In the genomic region with DNA sequence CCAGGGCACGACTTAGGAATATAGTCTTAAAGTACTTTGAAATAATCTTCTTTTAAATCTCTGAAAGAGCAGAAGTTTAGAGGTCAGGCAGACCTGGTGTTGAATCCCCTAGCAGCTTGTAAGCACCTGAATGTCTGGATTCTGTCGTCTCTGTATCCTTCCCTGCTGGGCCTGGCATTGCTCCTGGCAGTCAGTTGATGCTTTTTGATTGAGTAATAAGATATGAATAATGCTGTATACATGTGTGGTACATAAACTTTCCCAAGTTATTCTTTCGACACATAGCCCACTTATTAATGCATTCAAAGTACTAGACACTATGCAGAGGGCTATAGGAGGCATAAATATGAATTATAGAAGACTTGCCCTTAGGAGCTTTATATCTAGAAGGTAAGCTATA, we compare ENCODE assay signal across 1 cellular context.
TF ChIP-seq lines count a peak whose summit lies in the region.

No MANE protein-coding gene starts in this region.

TF ChIP-seq in GM23338, 12 proteins besides CTCF, POLR2A, EP300 and RAD21:
- TF ChIP-seq, protein P1, sequence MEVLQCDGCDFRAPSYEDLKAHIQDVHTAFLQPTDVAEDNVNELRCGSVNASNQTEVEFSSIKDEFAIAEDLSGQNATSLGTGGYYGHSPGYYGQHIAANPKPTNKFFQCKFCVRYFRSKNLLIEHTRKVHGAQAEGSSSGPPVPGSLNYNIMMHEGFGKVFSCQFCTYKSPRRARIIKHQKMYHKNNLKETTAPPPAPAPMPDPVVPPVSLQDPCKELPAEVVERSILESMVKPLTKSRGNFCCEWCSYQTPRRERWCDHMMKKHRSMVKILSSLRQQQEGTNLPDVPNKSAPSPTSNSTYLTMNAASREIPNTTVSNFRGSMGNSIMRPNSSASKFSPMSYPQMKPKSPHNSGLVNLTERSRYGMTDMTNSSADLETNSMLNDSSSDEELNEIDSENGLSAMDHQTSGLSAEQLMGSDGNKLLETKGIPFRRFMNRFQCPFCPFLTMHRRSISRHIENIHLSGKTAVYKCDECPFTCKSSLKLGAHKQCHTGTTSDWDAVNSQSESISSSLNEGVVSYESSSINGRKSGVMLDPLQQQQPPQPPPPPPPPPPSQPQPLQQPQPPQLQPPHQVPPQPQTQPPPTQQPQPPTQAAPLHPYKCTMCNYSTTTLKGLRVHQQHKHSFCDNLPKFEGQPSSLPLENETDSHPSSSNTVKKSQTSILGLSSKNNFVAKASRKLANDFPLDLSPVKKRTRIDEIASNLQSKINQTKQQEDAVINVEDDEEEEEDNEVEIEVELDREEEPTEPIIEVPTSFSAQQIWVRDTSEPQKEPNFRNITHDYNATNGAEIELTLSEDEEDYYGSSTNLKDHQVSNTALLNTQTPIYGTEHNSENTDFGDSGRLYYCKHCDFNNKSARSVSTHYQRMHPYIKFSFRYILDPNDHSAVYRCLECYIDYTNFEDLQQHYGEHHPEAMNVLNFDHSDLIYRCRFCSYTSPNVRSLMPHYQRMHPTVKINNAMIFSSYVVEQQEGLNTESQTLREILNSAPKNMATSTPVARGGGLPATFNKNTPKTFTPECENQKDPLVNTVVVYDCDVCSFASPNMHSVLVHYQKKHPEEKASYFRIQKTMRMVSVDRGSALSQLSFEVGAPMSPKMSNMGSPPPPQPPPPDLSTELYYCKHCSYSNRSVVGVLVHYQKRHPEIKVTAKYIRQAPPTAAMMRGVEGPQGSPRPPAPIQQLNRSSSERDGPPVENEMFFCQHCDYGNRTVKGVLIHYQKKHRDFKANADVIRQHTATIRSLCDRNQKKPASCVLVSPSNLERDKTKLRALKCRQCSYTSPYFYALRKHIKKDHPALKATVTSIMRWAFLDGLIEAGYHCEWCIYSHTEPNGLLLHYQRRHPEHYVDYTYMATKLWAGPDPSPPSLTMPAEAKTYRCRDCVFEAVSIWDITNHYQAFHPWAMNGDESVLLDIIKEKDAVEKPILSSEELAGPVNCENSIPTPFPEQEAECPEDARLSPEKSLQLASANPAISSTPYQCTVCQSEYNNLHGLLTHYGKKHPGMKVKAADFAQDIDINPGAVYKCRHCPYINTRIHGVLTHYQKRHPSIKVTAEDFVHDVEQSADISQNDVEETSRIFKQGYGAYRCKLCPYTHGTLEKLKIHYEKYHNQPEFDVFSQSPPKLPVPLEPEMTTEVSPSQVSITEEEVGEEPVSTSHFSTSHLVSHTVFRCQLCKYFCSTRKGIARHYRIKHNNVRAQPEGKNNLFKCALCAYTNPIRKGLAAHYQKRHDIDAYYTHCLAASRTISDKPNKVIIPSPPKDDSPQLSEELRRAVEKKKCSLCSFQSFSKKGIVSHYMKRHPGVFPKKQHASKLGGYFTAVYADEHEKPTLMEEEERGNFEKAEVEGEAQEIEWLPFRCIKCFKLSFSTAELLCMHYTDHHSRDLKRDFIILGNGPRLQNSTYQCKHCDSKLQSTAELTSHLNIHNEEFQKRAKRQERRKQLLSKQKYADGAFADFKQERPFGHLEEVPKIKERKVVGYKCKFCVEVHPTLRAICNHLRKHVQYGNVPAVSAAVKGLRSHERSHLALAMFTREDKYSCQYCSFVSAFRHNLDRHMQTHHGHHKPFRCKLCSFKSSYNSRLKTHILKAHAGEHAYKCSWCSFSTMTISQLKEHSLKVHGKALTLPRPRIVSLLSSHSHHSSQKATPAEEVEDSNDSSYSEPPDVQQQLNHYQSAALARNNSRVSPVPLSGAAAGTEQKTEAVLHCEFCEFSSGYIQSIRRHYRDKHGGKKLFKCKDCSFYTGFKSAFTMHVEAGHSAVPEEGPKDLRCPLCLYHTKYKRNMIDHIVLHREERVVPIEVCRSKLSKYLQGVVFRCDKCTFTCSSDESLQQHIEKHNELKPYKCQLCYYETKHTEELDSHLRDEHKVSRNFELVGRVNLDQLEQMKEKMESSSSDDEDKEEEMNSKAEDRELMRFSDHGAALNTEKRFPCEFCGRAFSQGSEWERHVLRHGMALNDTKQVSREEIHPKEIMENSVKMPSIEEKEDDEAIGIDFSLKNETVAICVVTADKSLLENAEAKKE (CRISPR knock-in tag; IDR thresholded peaks at IDR 0.05) = no peak
- no peak for TF ChIP-seq EZH2phosphoT487 (IDR thresholded peaks at IDR 0.05; ENCODE audit: unreplicated experiment)
- TF ChIP-seq, protein P2, sequence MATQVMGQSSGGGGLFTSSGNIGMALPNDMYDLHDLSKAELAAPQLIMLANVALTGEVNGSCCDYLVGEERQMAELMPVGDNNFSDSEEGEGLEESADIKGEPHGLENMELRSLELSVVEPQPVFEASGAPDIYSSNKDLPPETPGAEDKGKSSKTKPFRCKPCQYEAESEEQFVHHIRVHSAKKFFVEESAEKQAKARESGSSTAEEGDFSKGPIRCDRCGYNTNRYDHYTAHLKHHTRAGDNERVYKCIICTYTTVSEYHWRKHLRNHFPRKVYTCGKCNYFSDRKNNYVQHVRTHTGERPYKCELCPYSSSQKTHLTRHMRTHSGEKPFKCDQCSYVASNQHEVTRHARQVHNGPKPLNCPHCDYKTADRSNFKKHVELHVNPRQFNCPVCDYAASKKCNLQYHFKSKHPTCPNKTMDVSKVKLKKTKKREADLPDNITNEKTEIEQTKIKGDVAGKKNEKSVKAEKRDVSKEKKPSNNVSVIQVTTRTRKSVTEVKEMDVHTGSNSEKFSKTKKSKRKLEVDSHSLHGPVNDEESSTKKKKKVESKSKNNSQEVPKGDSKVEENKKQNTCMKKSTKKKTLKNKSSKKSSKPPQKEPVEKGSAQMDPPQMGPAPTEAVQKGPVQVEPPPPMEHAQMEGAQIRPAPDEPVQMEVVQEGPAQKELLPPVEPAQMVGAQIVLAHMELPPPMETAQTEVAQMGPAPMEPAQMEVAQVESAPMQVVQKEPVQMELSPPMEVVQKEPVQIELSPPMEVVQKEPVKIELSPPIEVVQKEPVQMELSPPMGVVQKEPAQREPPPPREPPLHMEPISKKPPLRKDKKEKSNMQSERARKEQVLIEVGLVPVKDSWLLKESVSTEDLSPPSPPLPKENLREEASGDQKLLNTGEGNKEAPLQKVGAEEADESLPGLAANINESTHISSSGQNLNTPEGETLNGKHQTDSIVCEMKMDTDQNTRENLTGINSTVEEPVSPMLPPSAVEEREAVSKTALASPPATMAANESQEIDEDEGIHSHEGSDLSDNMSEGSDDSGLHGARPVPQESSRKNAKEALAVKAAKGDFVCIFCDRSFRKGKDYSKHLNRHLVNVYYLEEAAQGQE (IDR thresholded peaks at IDR 0.05; ENCODE audit: unreplicated experiment) = no peak
- TF ChIP-seq JUNB (IDR thresholded peaks at IDR 0.05; ENCODE audit: unreplicated experiment) = no peak
- no peak for TF ChIP-seq CREB1 (CRISPR knock-in tag; IDR thresholded peaks at IDR 0.05; ENCODE audit: low read depth)
- TF ChIP-seq, protein P3, sequence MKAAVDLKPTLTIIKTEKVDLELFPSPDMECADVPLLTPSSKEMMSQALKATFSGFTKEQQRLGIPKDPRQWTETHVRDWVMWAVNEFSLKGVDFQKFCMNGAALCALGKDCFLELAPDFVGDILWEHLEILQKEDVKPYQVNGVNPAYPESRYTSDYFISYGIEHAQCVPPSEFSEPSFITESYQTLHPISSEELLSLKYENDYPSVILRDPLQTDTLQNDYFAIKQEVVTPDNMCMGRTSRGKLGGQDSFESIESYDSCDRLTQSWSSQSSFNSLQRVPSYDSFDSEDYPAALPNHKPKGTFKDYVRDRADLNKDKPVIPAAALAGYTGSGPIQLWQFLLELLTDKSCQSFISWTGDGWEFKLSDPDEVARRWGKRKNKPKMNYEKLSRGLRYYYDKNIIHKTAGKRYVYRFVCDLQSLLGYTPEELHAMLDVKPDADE (IDR thresholded peaks at IDR 0.05) = no peak
- no peak for TF ChIP-seq ZNF331 (CRISPR knock-in tag; IDR thresholded peaks at IDR 0.05; ENCODE audit: low read depth)
- no peak for TF ChIP-seq EZH2 (IDR thresholded peaks at IDR 0.05; ENCODE audit: low read depth, unreplicated experiment)
- TF ChIP-seq NANOG (IDR thresholded peaks at IDR 0.05; ENCODE audit: borderline replicate concordance) = no peak
- TF ChIP-seq POLR2AphosphoS5 (IDR thresholded peaks at IDR 0.05; ENCODE audit: low read depth) = no peak
- no peak for TF ChIP-seq STAT1 (IDR thresholded peaks at IDR 0.05; ENCODE audit: unreplicated experiment)
- TF ChIP-seq ZNF114 (CRISPR knock-in tag; IDR thresholded peaks at IDR 0.05) = no peak
